3 cellular contexts compared by ENCODE assay signal in the genomic region with DNA sequence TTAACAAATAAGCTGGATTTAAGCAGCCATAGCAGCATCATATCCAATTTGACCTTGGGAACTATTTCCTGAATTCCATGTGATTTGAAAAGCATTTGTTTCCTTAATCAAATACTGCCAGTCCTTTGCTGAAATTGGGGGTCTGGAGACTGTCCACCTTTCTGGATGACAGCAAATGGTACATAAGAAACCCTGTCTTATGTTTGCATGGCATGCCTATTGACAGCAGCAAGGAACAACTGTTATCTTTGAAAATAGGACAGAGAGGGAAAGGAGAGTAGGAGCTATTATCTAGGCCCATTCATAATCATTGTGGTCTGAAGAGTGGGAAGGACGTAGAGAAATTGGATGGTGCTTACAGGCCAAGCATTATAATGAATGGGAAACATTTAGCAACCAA.
TF ChIP-seq lines count a peak whose summit lies in the region.

No MANE protein-coding gene starts in this region.

TF ChIP-seq in SK-N-SH treated with all-trans-retinoic acid at 6 μM for 48 hours, 23 proteins besides CTCF, POLR2A, EP300 and RAD21 (continued from another document):
- TF ChIP-seq TSHZ2 (CRISPR knock-in tag; IDR thresholded peaks at IDR 0.05) (no peak), TCF4 (CRISPR knock-in tag; IDR thresholded peaks at IDR 0.05; ENCODE audit: borderline replicate concordance) (no peak), GLIS3 (CRISPR knock-in tag; IDR thresholded peaks at IDR 0.05) (no peak), ZNF565 (CRISPR knock-in tag; conservative IDR thresholded peaks at IDR 0.05; ENCODE audit: low read depth) (no peak), RARB (CRISPR knock-in tag; IDR thresholded peaks at IDR 0.05) (no peak), ESRRG (CRISPR knock-in tag; IDR thresholded peaks at IDR 0.05) (no peak)

TF ChIP-seq in SK-N-SH, 30 proteins besides CTCF, POLR2A, EP300 and RAD21 (continued from another document):
- TF ChIP-seq PBX3 (IDR thresholded peaks at IDR 0.05), result no peak
- no peak for TF ChIP-seq TEAD4 (IDR thresholded peaks at IDR 0.05; ENCODE audit: borderline replicate concordance, insufficient read depth)
- TF ChIP-seq, protein P1, sequence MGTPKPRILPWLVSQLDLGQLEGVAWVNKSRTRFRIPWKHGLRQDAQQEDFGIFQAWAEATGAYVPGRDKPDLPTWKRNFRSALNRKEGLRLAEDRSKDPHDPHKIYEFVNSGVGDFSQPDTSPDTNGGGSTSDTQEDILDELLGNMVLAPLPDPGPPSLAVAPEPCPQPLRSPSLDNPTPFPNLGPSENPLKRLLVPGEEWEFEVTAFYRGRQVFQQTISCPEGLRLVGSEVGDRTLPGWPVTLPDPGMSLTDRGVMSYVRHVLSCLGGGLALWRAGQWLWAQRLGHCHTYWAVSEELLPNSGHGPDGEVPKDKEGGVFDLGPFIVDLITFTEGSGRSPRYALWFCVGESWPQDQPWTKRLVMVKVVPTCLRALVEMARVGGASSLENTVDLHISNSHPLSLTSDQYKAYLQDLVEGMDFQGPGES (IDR thresholded peaks at IDR 0.05; ENCODE audit: low read depth, low read length), result no peak
- TF ChIP-seq TCF12 (IDR thresholded peaks at IDR 0.05), result no peak
- no peak for TF ChIP-seq SIN3A (IDR thresholded peaks at IDR 0.05; ENCODE audit: borderline replicate concordance, low read depth, low read length)
- no peak for TF ChIP-seq CHD2 (IDR thresholded peaks at IDR 0.05; ENCODE audit: low read length, partially characterized antibody)
- TF ChIP-seq JUND (IDR thresholded peaks at IDR 0.05), result no peak
- no peak for TF ChIP-seq FOXM1 (IDR thresholded peaks at IDR 0.05; ENCODE audit: low read depth)
- TF ChIP-seq RCOR1 (IDR thresholded peaks at IDR 0.05; ENCODE audit: low read length), result no peak
- no peak for TF ChIP-seq SMC3 (IDR thresholded peaks at IDR 0.05; ENCODE audit: low read depth, low read length)

TF ChIP-seq in GM23338, 12 proteins besides CTCF, POLR2A, EP300 and RAD21 (continued from another document):
- TF ChIP-seq, protein P2, sequence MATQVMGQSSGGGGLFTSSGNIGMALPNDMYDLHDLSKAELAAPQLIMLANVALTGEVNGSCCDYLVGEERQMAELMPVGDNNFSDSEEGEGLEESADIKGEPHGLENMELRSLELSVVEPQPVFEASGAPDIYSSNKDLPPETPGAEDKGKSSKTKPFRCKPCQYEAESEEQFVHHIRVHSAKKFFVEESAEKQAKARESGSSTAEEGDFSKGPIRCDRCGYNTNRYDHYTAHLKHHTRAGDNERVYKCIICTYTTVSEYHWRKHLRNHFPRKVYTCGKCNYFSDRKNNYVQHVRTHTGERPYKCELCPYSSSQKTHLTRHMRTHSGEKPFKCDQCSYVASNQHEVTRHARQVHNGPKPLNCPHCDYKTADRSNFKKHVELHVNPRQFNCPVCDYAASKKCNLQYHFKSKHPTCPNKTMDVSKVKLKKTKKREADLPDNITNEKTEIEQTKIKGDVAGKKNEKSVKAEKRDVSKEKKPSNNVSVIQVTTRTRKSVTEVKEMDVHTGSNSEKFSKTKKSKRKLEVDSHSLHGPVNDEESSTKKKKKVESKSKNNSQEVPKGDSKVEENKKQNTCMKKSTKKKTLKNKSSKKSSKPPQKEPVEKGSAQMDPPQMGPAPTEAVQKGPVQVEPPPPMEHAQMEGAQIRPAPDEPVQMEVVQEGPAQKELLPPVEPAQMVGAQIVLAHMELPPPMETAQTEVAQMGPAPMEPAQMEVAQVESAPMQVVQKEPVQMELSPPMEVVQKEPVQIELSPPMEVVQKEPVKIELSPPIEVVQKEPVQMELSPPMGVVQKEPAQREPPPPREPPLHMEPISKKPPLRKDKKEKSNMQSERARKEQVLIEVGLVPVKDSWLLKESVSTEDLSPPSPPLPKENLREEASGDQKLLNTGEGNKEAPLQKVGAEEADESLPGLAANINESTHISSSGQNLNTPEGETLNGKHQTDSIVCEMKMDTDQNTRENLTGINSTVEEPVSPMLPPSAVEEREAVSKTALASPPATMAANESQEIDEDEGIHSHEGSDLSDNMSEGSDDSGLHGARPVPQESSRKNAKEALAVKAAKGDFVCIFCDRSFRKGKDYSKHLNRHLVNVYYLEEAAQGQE (IDR thresholded peaks at IDR 0.05; ENCODE audit: unreplicated experiment), result no peak
- TF ChIP-seq ETS1 (IDR thresholded peaks at IDR 0.05) (no peak), ZNF462 (CRISPR knock-in tag; IDR thresholded peaks at IDR 0.05) (no peak)
